8 cellular contexts compared by ENCODE assay signal in genomic region chr19:14080887-14081796, GRCh38. TPM values are rescaled to one million over a fixed set of nuclear protein-coding genes. Genes with fewer than 3 reads are reported as not detected.
DNase-seq lines count a peak whose midpoint lies in the region; ATAC-seq and TF ChIP-seq lines count a peak whose summit lies in the region.

No MANE protein-coding gene starts in this region.

- H3K27me3 ChIP-seq in CD4-positive, alpha-beta memory T cell (ENCODE audit: insufficient read depth, low read length): no peaks in the 10 kb centered on the region

- CTCF ChIA-PET in CD4-positive, alpha-beta memory T cell (lab: Charles Lee; ENCODE audit: partially characterized antibody): interaction anchor here (0.5 to 2.2 kb wide), 14 partner anchors 8 to 399 kb away, joined by 3 to 9 read pairs (median 4); partner anchors contain the start of genes ASF1B, IL27RA and MISP3
- CTCF ChIA-PET in activated CD4-positive, alpha-beta memory T cell treated with anti-CD3 and anti-CD28 coated beads, Interleukin-2, amount 10 ng/mL, durations not matched to agents 7 days and 5 days (lab: Charles Lee): interaction anchor here (0.7 to 1.5 kb wide), 6 partner anchors 8 to 199 kb away, joined by 3 to 6 read pairs (median 3); partner anchors contain the start of genes ASF1B and MISP3

- H3K36me3 Mint-ChIP-seq in CD4-positive, alpha-beta memory T cell: peaks cover 0 to 2% of the 10 kb centered on the region in 2 donors
- no peaks in the 10 kb centered on the region for H3K36me3 Mint-ChIP-seq in activated CD4-positive, alpha-beta memory T cell treated with anti-CD3 and anti-CD28 coated beads, Interleukin-2, amount 10 ng/mL, durations not matched to agents 7 days and 5 days (ENCODE audit: low read depth)

- no peak for TF ChIP-seq POLR2A in lower leg skin (IDR thresholded peaks at IDR 0.05)

- H3K27ac ChIP-seq in CD4-positive, alpha-beta memory T cell (ENCODE audit: low read depth, low read length): peak overlapping the region; percentile 68

- no peaks in the 10 kb centered on the region for H3K27me3 Mint-ChIP-seq in CD4-positive, alpha-beta memory T cell
- no peaks in the 10 kb centered on the region for H3K27me3 Mint-ChIP-seq in activated CD4-positive, alpha-beta memory T cell treated with anti-CD3 and anti-CD28 coated beads, Interleukin-2, amount 10 ng/mL, durations not matched to agents 7 days and 5 days

- H3K27ac Mint-ChIP-seq in CD4-positive, alpha-beta memory T cell: peak overlapping the region; percentile 84 to 98 (median 95)
- peak overlapping the region; percentile 91 for H3K27ac Mint-ChIP-seq in activated CD4-positive, alpha-beta memory T cell treated with anti-CD3 and anti-CD28 coated beads, Interleukin-2, amount 10 ng/mL, durations not matched to agents 7 days and 5 days

- no peaks in the 10 kb centered on the region for H3K9me3 Mint-ChIP-seq in CD4-positive, alpha-beta memory T cell
- H3K9me3 Mint-ChIP-seq in activated CD4-positive, alpha-beta memory T cell treated with anti-CD3 and anti-CD28 coated beads, Interleukin-2, amount 10 ng/mL, durations not matched to agents 7 days and 5 days: no peaks in the 10 kb centered on the region

- no peaks in the 10 kb centered on the region for H3K36me3 ChIP-seq in CD4-positive, alpha-beta memory T cell (ENCODE audit: insufficient read depth, low read length)

- H3K4me3 ChIP-seq in CD4-positive, alpha-beta memory T cell (ENCODE audit: low read length in 2 of 2): peak overlapping the region; percentile 61 to 74
- peak overlapping the region; percentile 70 for H3K4me3 ChIP-seq in lower leg skin (ENCODE audit: low read depth, poor library complexity, severe bottlenecking)

- intact Hi-C loops in CD4-positive, alpha-beta memory T cell (cut with micrococcal nuclease): loop anchor here (1.0 to 5.0 kb wide), 6 partner anchors 9 to 929 kb away; partner anchors contain the start of genes C19orf53, DDX39A, IER2 and PRKACA
- intact Hi-C loops in lower leg skin (cut with DNase I; ENCODE audit: low total_unique reads): no loop called here

- H3K4me3 Mint-ChIP-seq in CD4-positive, alpha-beta memory T cell: peak overlapping the region; percentile 87 to 97 (median 92)
- H3K4me3 Mint-ChIP-seq in activated CD4-positive, alpha-beta memory T cell treated with anti-CD3 and anti-CD28 coated beads, Interleukin-2, amount 10 ng/mL, durations not matched to agents 7 days and 5 days: peak overlapping the region; percentile 95

- peak; percentile 78 for ATAC-seq in GM19455 (IDR thresholded peaks at IDR 0.05; ENCODE audit: unreplicated experiment)

- 0% methylated on average over 50 of the region's 50 CpGs for WGBS in lower leg skin, 2 donors

- peaks cover 18% of the 10 kb centered on the region for H3K4me1 ChIP-seq in CD4-positive, alpha-beta memory T cell (ENCODE audit: insufficient read depth, low read length)

- H3K4me1 Mint-ChIP-seq in CD4-positive, alpha-beta memory T cell: peaks cover 5 to 28% (median 17%) of the 10 kb centered on the region in 4 donors
- H3K4me1 Mint-ChIP-seq in activated CD4-positive, alpha-beta memory T cell treated with anti-CD3 and anti-CD28 coated beads, Interleukin-2, amount 10 ng/mL, durations not matched to agents 7 days and 5 days: peaks cover 20% of the 10 kb centered on the region

- peak in 1 of 3 donors; percentile 14 for TF ChIP-seq CTCF in lower leg skin (IDR thresholded peaks at IDR 0.05)

- DNase-seq in CD4-positive, alpha-beta memory T cell: peak; percentile 98 to 99 (median 99)
- peak; percentile 99 for DNase-seq in HK-2 (ENCODE audit: unreplicated experiment)
- DNase-seq in NCI-H82 treated with DMSO at 0.1 percent for 48 hours (lab: John Stamatoyannopoulos, UW; ENCODE audit: unreplicated experiment): peak; percentile 99
- peak; percentile 99 for DNase-seq in activated CD4-positive, alpha-beta memory T cell treated with anti-CD3 and anti-CD28 coated beads, Interleukin-2, amount 10 ng/mL, durations not matched to agents 7 days and 5 days
- DNase-seq in ecto neural progenitor cell (ENCODE audit: low spot score): peak; percentile 98
- DNase-seq in lower leg skin (ENCODE audit: low spot score in 2 of 2): peak; percentile 99 to 100
- peak; percentile 98 to 99 for DNase-seq in stimulated activated CD4-positive, alpha-beta T cell treated with anti-CD3 and anti-CD28 coated beads, Interleukin-4, amount 100 ng/mL, for 4 hours

- POLR2A ChIA-PET in CD4-positive, alpha-beta memory T cell (lab: Charles Lee; ENCODE audit: partially characterized antibody): interaction anchor here (0.8 to 3.6 kb wide), 22 partner anchors 8 to 929 kb away, joined by 3 to 25 read pairs (median 6); partner anchors contain the start of genes ADGRE5, ASF1B, BRME1 and C19orf53
- POLR2A ChIA-PET in activated CD4-positive, alpha-beta memory T cell treated with anti-CD3 and anti-CD28 coated beads, Interleukin-2, amount 10 ng/mL, durations not matched to agents 7 days and 5 days (lab: Charles Lee): interaction anchor here (0.7 to 3.0 kb wide), 13 partner anchors 10 to 436 kb away, joined by 3 to 18 read pairs (median 4); partner anchors contain the start of genes ASF1B and PRKACA

- H3K9me3 ChIP-seq in CD4-positive, alpha-beta memory T cell (ENCODE audit: control insufficient read depth in 1 of 2, low read length in 2 of 2): no peaks in the 10 kb centered on the region

RNA-seq across cellular contexts. Expression of gene C19orf67, which starts 4.4 kb away (rescaled TPM):
- total RNA-seq in CD4-positive, alpha-beta memory T cell: under 1 TPM in 1 of 2 experiments, not detected in 1; 0.55 TPM
- not detected for polyA plus RNA-seq in CD4-positive, alpha-beta memory T cell
- under 1 TPM in 1 of 2 experiments, not detected in 1; 0.35 TPM for total RNA-seq in activated CD4-positive, alpha-beta memory T cell treated with anti-CD3 and anti-CD28 coated beads, Interleukin-2, amount 10 ng/mL, durations not matched to agents 7 days and 5 days
- total RNA-seq in lower leg skin: not detected

RNA-seq across cellular contexts. Expression of gene MISP3, which starts 8.6 kb away (rescaled TPM):
- 1 to 10 TPM; 1.3 to 1.6 TPM for total RNA-seq in CD4-positive, alpha-beta memory T cell
- 1 to 10 TPM in 1 of 2 donors, under 1 TPM in 1; 0.68 to 1.1 TPM for polyA plus RNA-seq in CD4-positive, alpha-beta memory T cell
- 1 to 10 TPM; 3.2 to 3.5 TPM for total RNA-seq in activated CD4-positive, alpha-beta memory T cell treated with anti-CD3 and anti-CD28 coated beads, Interleukin-2, amount 10 ng/mL, durations not matched to agents 7 days and 5 days
- 10 to 100 TPM in 3 of 4 donors, 1 to 10 TPM in 1; 9.1 to 26.2 (median 17.2) TPM for total RNA-seq in lower leg skin

RNA-seq across cellular contexts. Expression of gene SAMD1, which starts 9.4 kb away (rescaled TPM):
- 10 to 100 TPM; 36.7 to 43.3 TPM for total RNA-seq in CD4-positive, alpha-beta memory T cell
- polyA plus RNA-seq in CD4-positive, alpha-beta memory T cell: 1 to 10 TPM in 1 of 2 donors, under 1 TPM in 1; 0.16 to 2.4 TPM
- 10 to 100 TPM; 63.4 to 64.6 TPM for total RNA-seq in activated CD4-positive, alpha-beta memory T cell treated with anti-CD3 and anti-CD28 coated beads, Interleukin-2, amount 10 ng/mL, durations not matched to agents 7 days and 5 days
- 10 to 100 TPM; 23.2 to 61.1 (median 33.2) TPM for total RNA-seq in lower leg skin

RNA-seq across cellular contexts. Expression of gene PALM3, which starts 19.3 kb away (rescaled TPM):
- not detected for total RNA-seq in CD4-positive, alpha-beta memory T cell
- not detected for polyA plus RNA-seq in CD4-positive, alpha-beta memory T cell
- not detected for total RNA-seq in activated CD4-positive, alpha-beta memory T cell treated with anti-CD3 and anti-CD28 coated beads, Interleukin-2, amount 10 ng/mL, durations not matched to agents 7 days and 5 days
- under 1 TPM in 1 of 4 donors, not detected in 3; 0.10 TPM for total RNA-seq in lower leg skin

RNA-seq across cellular contexts. Expression of gene PRKACA, which starts 36.4 kb away (rescaled TPM):
- 10 to 100 TPM; 48.9 to 51.7 TPM for total RNA-seq in CD4-positive, alpha-beta memory T cell
- 1 to 10 TPM in 1 of 2 donors, under 1 TPM in 1; 0.42 to 2.2 TPM for polyA plus RNA-seq in CD4-positive, alpha-beta memory T cell
- total RNA-seq in activated CD4-positive, alpha-beta memory T cell treated with anti-CD3 and anti-CD28 coated beads, Interleukin-2, amount 10 ng/mL, durations not matched to agents 7 days and 5 days: 10 to 100 TPM; 48.1 to 49.8 TPM
- total RNA-seq in lower leg skin: 10 to 100 TPM; 45.9 to 53.7 (median 49.2) TPM

Comparison
In these comparisons a context has a peak if more than half of its experiments do, and no peak if none do; other contexts are left out.
1. Peak in every context shown above with its lines: DNase-seq, ATAC-seq, H3K4me3 ChIP-seq and H3K27ac ChIP-seq.